8 cellular contexts compared by ENCODE assay signal in the genomic region with DNA sequence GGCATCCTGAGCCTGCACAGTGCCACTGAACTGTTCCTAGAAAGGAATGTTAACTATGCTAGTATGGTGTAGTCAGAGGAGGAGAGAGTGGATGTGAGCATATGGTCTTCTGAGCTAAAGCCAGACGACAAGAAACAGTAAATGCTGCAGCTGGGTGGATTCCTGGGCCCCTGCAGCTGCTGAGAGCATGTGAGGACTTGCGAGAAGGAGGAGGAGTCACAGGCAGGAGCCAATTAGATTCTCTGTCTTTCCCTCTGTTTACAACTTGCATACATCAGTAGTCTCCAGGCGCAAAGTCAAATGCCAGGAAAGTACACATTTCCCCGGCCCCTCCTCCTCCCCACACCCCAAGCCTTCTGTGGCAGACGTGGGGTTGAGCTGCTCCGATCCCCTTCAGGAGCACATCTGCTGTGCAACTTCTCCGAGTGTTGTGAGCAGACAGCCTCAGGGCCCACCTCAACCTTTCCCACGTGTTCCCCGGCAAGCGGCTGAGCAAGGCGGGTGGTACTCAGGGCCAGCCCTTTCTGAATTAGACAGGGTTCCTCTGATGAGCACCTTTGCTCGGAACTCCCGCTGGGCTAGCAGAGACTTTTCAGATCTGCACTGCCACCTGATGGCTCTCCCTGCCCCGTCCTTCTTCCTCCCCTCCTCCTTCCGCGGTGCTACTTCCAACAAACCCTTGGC.
A peak's percentile ranks its signal among the peaks of the same experiment; 100 is the strongest.
DNase-seq lines count a peak whose midpoint lies in the region; ATAC-seq and TF ChIP-seq lines count a peak whose summit lies in the region.

No MANE protein-coding gene starts in this region.

- H3K4me1 Mint-ChIP-seq in activated CD4-positive, alpha-beta memory T cell treated with anti-CD3 and anti-CD28 coated beads for 36 hours (ENCODE audit: low read depth) = peaks cover 35% of the 10 kb centered on the region
- peaks cover 55% of the 10 kb centered on the region for H3K4me1 Mint-ChIP-seq in nephron progenitor cell

- peaks cover 0 to 4% (median 0%) of the 10 kb centered on the region in 4 donors for H3K27me3 ChIP-seq in esophagus muscularis mucosa

- in situ Hi-C loops in ACHN (cut with HindIII; ENCODE audit: low pct_ligation_motif_present, low pct_unique_long_range_greater_than_20kb, low sequenced_read_pairs) = no loop called here

- no peaks in the 10 kb centered on the region for H3K9me3 Mint-ChIP-seq in activated CD4-positive, alpha-beta memory T cell treated with anti-CD3 and anti-CD28 coated beads for 36 hours
- H3K9me3 Mint-ChIP-seq in nephron progenitor cell = peaks cover 38% of the 10 kb centered on the region

- peak overlapping the region in 2 of 4 donors; percentile 19 to 32 for H3K4me3 ChIP-seq in esophagus muscularis mucosa

- TF ChIP-seq CTCF in esophagus muscularis mucosa (IDR thresholded peaks at IDR 0.05) = peak in 1 of 3 experiments; percentile 21
- TF ChIP-seq CTCF in nephron progenitor cell (IDR thresholded peaks at IDR 0.05) = no peak

- no peaks in the 10 kb centered on the region for H3K36me3 Mint-ChIP-seq in activated CD4-positive, alpha-beta memory T cell treated with anti-CD3 and anti-CD28 coated beads for 36 hours
- no peaks in the 10 kb centered on the region for H3K36me3 Mint-ChIP-seq in nephron progenitor cell (ENCODE audit: low read depth)

- no peak for TF ChIP-seq EP300 in esophagus muscularis mucosa (IDR thresholded peaks at IDR 0.05)

- no peak overlapping the region for H3K27ac Mint-ChIP-seq in activated CD4-positive, alpha-beta memory T cell treated with anti-CD3 and anti-CD28 coated beads for 36 hours
- H3K27ac Mint-ChIP-seq in nephron progenitor cell = no peak overlapping the region

- no peaks in the 10 kb centered on the region for H3K27me3 Mint-ChIP-seq in activated CD4-positive, alpha-beta memory T cell treated with anti-CD3 and anti-CD28 coated beads for 36 hours
- H3K27me3 Mint-ChIP-seq in nephron progenitor cell (ENCODE audit: low read depth, poor library complexity) = peaks cover 13% of the 10 kb centered on the region

- POLR2A ChIA-PET in activated CD4-positive, alpha-beta memory T cell treated with anti-CD3 and anti-CD28 coated beads for 36 hours (lab: Charles Lee) = no interaction called here

- WGBS in esophagus muscularis mucosa = 24% methylated on average over 15 of the region's 16 CpGs

- peak; percentile 60 for ATAC-seq in GM18511 (IDR thresholded peaks at IDR 0.05; ENCODE audit: unreplicated experiment)

- H3K4me1 ChIP-seq in esophagus muscularis mucosa = peaks cover 0 to 34% (median 25%) of the 10 kb centered on the region in 4 donors

- CTCF ChIA-PET in activated CD4-positive, alpha-beta memory T cell treated with anti-CD3 and anti-CD28 coated beads for 36 hours (lab: Charles Lee) = no interaction called here

- DNase-seq in ACHN = peak; percentile 46
- DNase-seq in NCI-H146 (lab: John Stamatoyannopoulos, UW) = peak; percentile 82
- peak; percentile 36 for DNase-seq in activated CD4-positive, alpha-beta memory T cell treated with anti-CD3 and anti-CD28 coated beads for 36 hours
- no peak for DNase-seq in esophagus muscularis mucosa (ENCODE audit: extremely low spot score)
- peak; percentile 21 for DNase-seq in nephron progenitor cell
- no peak for DNase-seq in NCI-H128 (lab: John Stamatoyannopoulos, UW; ENCODE audit: unreplicated experiment)
- no peak for DNase-seq in GF-D8 (lab: John Stamatoyannopoulos, UW)

- no peak for TF ChIP-seq POLR2A in esophagus muscularis mucosa (IDR thresholded peaks at IDR 0.05; ENCODE audit: low read depth)

- H3K27ac ChIP-seq in esophagus muscularis mucosa (replicated peaks in 1 of 4) = peak overlapping the region in 3 of 4 donors; percentile 24 to 48 (median 44)

- H3K9me3 ChIP-seq in esophagus muscularis mucosa = no peaks in the 10 kb centered on the region

- H3K4me3 Mint-ChIP-seq in activated CD4-positive, alpha-beta memory T cell treated with anti-CD3 and anti-CD28 coated beads for 36 hours = no peak overlapping the region
- H3K4me3 Mint-ChIP-seq in nephron progenitor cell = peak overlapping the region; percentile 48

- intact Hi-C loops in activated CD4-positive, alpha-beta memory T cell treated with anti-CD3 and anti-CD28 coated beads for 36 hours (cut with micrococcal nuclease) = no loop called here
- intact Hi-C loops in esophagus muscularis mucosa (cut with DNase I) = no loop called here

- H3K36me3 ChIP-seq in esophagus muscularis mucosa = no peaks in the 10 kb centered on the region

Comparison
In these comparisons a context has a peak if more than half of its experiments do, and no peak if none do; other contexts are left out.
1. DNase-seq: peak in ACHN (single experiment), NCI-H146 (single experiment), activated CD4-positive, alpha-beta memory T cell treated with anti-CD3 and anti-CD28 coated beads for 36 hours (single experiment) and nephron progenitor cell (single experiment); none in esophagus muscularis mucosa (single experiment), NCI-H128 (single experiment) and GF-D8 (single experiment).